In genomic region chr20:37693203-37693602, GRCh38 we compare ENCODE assay signal across 8 cellular contexts. TPM values are rescaled to one million over a fixed set of nuclear protein-coding genes. Genes with fewer than 3 reads are reported as not detected.
DNase-seq lines count a peak whose midpoint lies in the region; ATAC-seq, FAIRE-seq and TF ChIP-seq lines count a peak whose summit lies in the region.

No MANE protein-coding gene starts in this region.

- H3K4me1 ChIP-seq in kidney (ENCODE audit: control insufficient read depth in 1 of 2, insufficient read depth in 1 of 2, low read depth in 1 of 2, low read length in 2 of 2) (peaks cover 0 to 7% of the 10 kb centered on the region in 2 donors), thyroid gland (peaks cover 6 to 10% of the 10 kb centered on the region in 2 donors)

- TF ChIP-seq POLR2A in thyroid gland (IDR thresholded peaks at IDR 0.05) = no peak

- peaks cover 11% of the 10 kb centered on the region for H3K36me3 Mint-ChIP-seq in activated CD8-positive, alpha-beta memory T cell treated with anti-CD3 and anti-CD28 coated beads, Interleukin-2, amount 10 ng/mL, durations not matched to agents 7 days and 5 days
- H3K36me3 Mint-ChIP-seq in activated CD4-positive, alpha-beta memory T cell treated with anti-CD3 and anti-CD28 coated beads, Interleukin-2, amount 10 ng/mL, durations not matched to agents 7 days and 5 days (ENCODE audit: low read depth) = peaks cover 13% of the 10 kb centered on the region

- intact Hi-C loops in kidney (cut with DNase I) (no loop called here), thyroid gland (cut with DNase I) (no loop called here)

- peak overlapping the region; percentile 100 for H3K4me3 Mint-ChIP-seq in activated CD8-positive, alpha-beta memory T cell treated with anti-CD3 and anti-CD28 coated beads, Interleukin-2, amount 10 ng/mL, durations not matched to agents 7 days and 5 days
- H3K4me3 Mint-ChIP-seq in activated CD4-positive, alpha-beta memory T cell treated with anti-CD3 and anti-CD28 coated beads, Interleukin-2, amount 10 ng/mL, durations not matched to agents 7 days and 5 days = peak overlapping the region; percentile 95

- 67 to 74% methylated on average over 2 of the region's 2 CpGs for WGBS in thyroid gland, 2 donors

- H3K9me3 Mint-ChIP-seq in activated CD8-positive, alpha-beta memory T cell treated with anti-CD3 and anti-CD28 coated beads, Interleukin-2, amount 10 ng/mL, durations not matched to agents 7 days and 5 days (ENCODE audit: low read depth) = no peaks in the 10 kb centered on the region
- H3K9me3 Mint-ChIP-seq in activated CD4-positive, alpha-beta memory T cell treated with anti-CD3 and anti-CD28 coated beads, Interleukin-2, amount 10 ng/mL, durations not matched to agents 7 days and 5 days = no peaks in the 10 kb centered on the region

- no peaks in the 10 kb centered on the region for H3K27me3 ChIP-seq in thyroid gland

- peaks cover 17% of the 10 kb centered on the region for H3K27me3 Mint-ChIP-seq in activated CD8-positive, alpha-beta memory T cell treated with anti-CD3 and anti-CD28 coated beads, Interleukin-2, amount 10 ng/mL, durations not matched to agents 7 days and 5 days
- H3K27me3 Mint-ChIP-seq in activated CD4-positive, alpha-beta memory T cell treated with anti-CD3 and anti-CD28 coated beads, Interleukin-2, amount 10 ng/mL, durations not matched to agents 7 days and 5 days = peaks cover 17% of the 10 kb centered on the region

- H3K36me3 ChIP-seq in kidney (ENCODE audit: control insufficient read depth in 1 of 2, insufficient read depth in 2 of 2, low read length in 2 of 2) (no peaks in the 10 kb centered on the region), thyroid gland (no peaks in the 10 kb centered on the region)

- H3K4me3 ChIP-seq in kidney (ENCODE audit: low read length in 2 of 2) = peak overlapping the region; percentile 82 to 91
- H3K4me3 ChIP-seq in thyroid gland (replicated peaks in 1 of 3) = peak overlapping the region in 2 of 3 donors; percentile 28 to 57

- DNase-seq in activated CD8-positive, alpha-beta memory T cell treated with anti-CD3 and anti-CD28 coated beads, Interleukin-2, amount 10 ng/mL, durations not matched to agents 7 days and 5 days = no peak
- DNase-seq in activated CD8-positive, alpha-beta memory T cell treated with anti-CD3 and anti-CD28 coated beads, Interleukin-2, amount 50 U/mL, for 4 hours = no peak
- no peak for DNase-seq in activated CD4-positive, alpha-beta memory T cell treated with anti-CD3 and anti-CD28 coated beads, Interleukin-2, amount 10 ng/mL, durations not matched to agents 7 days and 5 days
- DNase-seq in kidney = no peak
- DNase-seq in thyroid gland = no peak
- DNase-seq in NCI-H2196 (lab: John Stamatoyannopoulos, UW; ENCODE audit: unreplicated experiment) = no peak

- no peak for TF ChIP-seq CTCF in kidney (IDR thresholded peaks at IDR 0.05; ENCODE audit: borderline replicate concordance, extremely low read depth, insufficient read depth)
- no peak for TF ChIP-seq CTCF in thyroid gland (IDR thresholded peaks at IDR 0.05)

- ATAC-seq in activated CD8-positive, alpha-beta memory T cell treated with anti-CD3 and anti-CD28 coated beads, Interleukin-2, amount 10 ng/mL, durations not matched to agents 7 days and 5 days = no peak
- ATAC-seq in HG03139 (IDR thresholded peaks at IDR 0.05; ENCODE audit: unreplicated experiment) (no peak), GM21381 (IDR thresholded peaks at IDR 0.05; ENCODE audit: unreplicated experiment) (no peak)

- no peak for FAIRE-seq in kidney (lab: Jason Lieb, UNC)

- POLR2A ChIA-PET in activated CD4-positive, alpha-beta memory T cell treated with anti-CD3 and anti-CD28 coated beads, Interleukin-2, amount 10 ng/mL, durations not matched to agents 7 days and 5 days (lab: Charles Lee) = interaction anchor here (1.4 to 1.7 kb wide), 2 partner anchors 52 to 364 kb away, joined by 4 read pairs; no protein-coding TSS in a partner anchor

- H3K9me3 ChIP-seq in kidney (ENCODE audit: control insufficient read depth in 1 of 2, low read length in 2 of 2) (no peaks in the 10 kb centered on the region), thyroid gland (no peaks in the 10 kb centered on the region)

- peaks cover 26% of the 10 kb centered on the region for H3K4me1 Mint-ChIP-seq in activated CD8-positive, alpha-beta memory T cell treated with anti-CD3 and anti-CD28 coated beads, Interleukin-2, amount 10 ng/mL, durations not matched to agents 7 days and 5 days
- H3K4me1 Mint-ChIP-seq in activated CD4-positive, alpha-beta memory T cell treated with anti-CD3 and anti-CD28 coated beads, Interleukin-2, amount 10 ng/mL, durations not matched to agents 7 days and 5 days = peaks cover 25% of the 10 kb centered on the region

- CTCF ChIA-PET in activated CD8-positive, alpha-beta memory T cell treated with anti-CD3 and anti-CD28 coated beads, Interleukin-2, amount 10 ng/mL, durations not matched to agents 7 days and 5 days (lab: Charles Lee) = no interaction called here
- CTCF ChIA-PET in activated CD4-positive, alpha-beta memory T cell treated with anti-CD3 and anti-CD28 coated beads, Interleukin-2, amount 10 ng/mL, durations not matched to agents 7 days and 5 days (lab: Charles Lee) = no interaction called here

- no peak overlapping the region for H3K27ac Mint-ChIP-seq in activated CD8-positive, alpha-beta memory T cell treated with anti-CD3 and anti-CD28 coated beads, Interleukin-2, amount 10 ng/mL, durations not matched to agents 7 days and 5 days
- no peak overlapping the region for H3K27ac Mint-ChIP-seq in activated CD4-positive, alpha-beta memory T cell treated with anti-CD3 and anti-CD28 coated beads, Interleukin-2, amount 10 ng/mL, durations not matched to agents 7 days and 5 days

- H3K27ac ChIP-seq in kidney (ENCODE audit: low read depth in 2 of 2, low read length in 2 of 2) = no peak overlapping the region
- H3K27ac ChIP-seq in thyroid gland = no peak overlapping the region

- H3K9ac ChIP-seq in kidney (ENCODE audit: low read length in 2 of 2) = no peak overlapping the region

RNA-seq across cellular contexts. Expression of gene CTNNBL1, which starts 0.6 kb away (rescaled TPM):
- total RNA-seq in activated CD8-positive, alpha-beta memory T cell treated with anti-CD3 and anti-CD28 coated beads, Interleukin-2, amount 10 ng/mL, durations not matched to agents 7 days and 5 days = 10 to 100 TPM; 79.8 to 90.2 TPM
- total RNA-seq in activated CD4-positive, alpha-beta memory T cell treated with anti-CD3 and anti-CD28 coated beads, Interleukin-2, amount 10 ng/mL, durations not matched to agents 7 days and 5 days = 10 to 100 TPM; 64.3 to 64.6 TPM
- total RNA-seq in kidney (40.9 TPM), thyroid gland (10 to 100 TPM; 22.3 to 31.2 (median 24.6) TPM)
- polyA plus RNA-seq in kidney (ENCODE audit: insufficient read depth, low read depth, low replicate concordance) = 70.9 TPM
